ENCODE assay signal across 9 cellular contexts in genomic region chr2:60899230-60899891, GRCh38. TPM values are rescaled to one million over a fixed set of nuclear protein-coding genes. Genes with fewer than 3 reads are reported as not detected.
DNase-seq lines count a peak whose midpoint lies in the region; ATAC-seq and TF ChIP-seq lines count a peak whose summit lies in the region.
"Had no signal": no experiment of that assay in that cellular context is flagged by ENCODE, and none has a peak within 500 bp of the region (broad histone marks: within the 10 kb centered on the region; RNA-seq: fewer than 3 reads in every experiment).

No MANE protein-coding gene starts in this region.

- no peaks in the 10 kb centered on the region for H3K4me1 ChIP-seq in gastroesophageal sphincter

- DNase-seq in activated CD4-positive, alpha-beta T cell treated with anti-CD3 and anti-CD28 coated beads, Interleukin-2, amount 50 U/mL, for 48 hours = peak; percentile 37 to 60
- peak; percentile 70 for DNase-seq in stimulated activated CD4-positive, alpha-beta T cell treated with anti-CD3 and anti-CD28 coated beads, Interleukin-2, amount 100 ng/mL, for 4 hours (ENCODE audit: low read depth)
- no peak for DNase-seq in foreskin melanocyte
- DNase-seq in GM19240 (ENCODE audit: insufficient read length, low spot score) = no peak
- DNase-seq in NCI-H2227 treated with DMSO at 0.1 percent for 48 hours (lab: John Stamatoyannopoulos, UW) = no peak
- DNase-seq: amniotic stem cell had no signal

- no peak overlapping the region for H3K4me3 ChIP-seq in gastroesophageal sphincter

- no peak overlapping the region for H3K27ac ChIP-seq in gastroesophageal sphincter

- 73 to 76% methylated on average over 6 of the region's 6 CpGs for WGBS in gastroesophageal sphincter (ENCODE audit: low coverage in 1 of 2), 2 donors

- no peaks in the 10 kb centered on the region for H3K9me3 ChIP-seq in gastroesophageal sphincter

- no peaks in the 10 kb centered on the region for H3K27me3 ChIP-seq in gastroesophageal sphincter

- no peak for TF ChIP-seq CTCF in gastroesophageal sphincter (IDR thresholded peaks at IDR 0.05)

- TF ChIP-seq EP300 in gastroesophageal sphincter (IDR thresholded peaks at IDR 0.05) = no peak

- TF ChIP-seq POLR2A in gastroesophageal sphincter (IDR thresholded peaks at IDR 0.05) = no peak

- H3K36me3 ChIP-seq in gastroesophageal sphincter = peaks cover 0 to 84% of the 10 kb centered on the region in 2 donors

- ATAC-seq in GM18511 (IDR thresholded peaks at IDR 0.05; ENCODE audit: unreplicated experiment) (peak; percentile 67), GM21576 (IDR thresholded peaks at IDR 0.05; ENCODE audit: unreplicated experiment) (peak; percentile 55), gastroesophageal sphincter (no peak)

RNA-seq across cellular contexts. Expression of gene REL, which starts 18.0 kb away (rescaled TPM):
- total RNA-seq in gastroesophageal sphincter = 10 to 100 TPM in 1 of 4 donors, 1 to 10 TPM in 3; 8.3 to 13.3 (median 9.5) TPM

Comparison
In these comparisons a context has a peak if more than half of its experiments do, and no peak if none do; other contexts are left out.
1. DNase-seq: peak in activated CD4-positive, alpha-beta T cell treated with anti-CD3 and anti-CD28 coated beads, Interleukin-2, amount 50 U/mL, for 48 hours (2 of 2) and stimulated activated CD4-positive, alpha-beta T cell treated with anti-CD3 and anti-CD28 coated beads, Interleukin-2, amount 100 ng/mL, for 4 hours (single experiment); none in foreskin melanocyte (single experiment), GM19240 (single experiment) and NCI-H2227 treated with DMSO at 0.1 percent for 48 hours (single experiment).